8 cellular contexts compared by ENCODE assay signal in the genomic region with DNA sequence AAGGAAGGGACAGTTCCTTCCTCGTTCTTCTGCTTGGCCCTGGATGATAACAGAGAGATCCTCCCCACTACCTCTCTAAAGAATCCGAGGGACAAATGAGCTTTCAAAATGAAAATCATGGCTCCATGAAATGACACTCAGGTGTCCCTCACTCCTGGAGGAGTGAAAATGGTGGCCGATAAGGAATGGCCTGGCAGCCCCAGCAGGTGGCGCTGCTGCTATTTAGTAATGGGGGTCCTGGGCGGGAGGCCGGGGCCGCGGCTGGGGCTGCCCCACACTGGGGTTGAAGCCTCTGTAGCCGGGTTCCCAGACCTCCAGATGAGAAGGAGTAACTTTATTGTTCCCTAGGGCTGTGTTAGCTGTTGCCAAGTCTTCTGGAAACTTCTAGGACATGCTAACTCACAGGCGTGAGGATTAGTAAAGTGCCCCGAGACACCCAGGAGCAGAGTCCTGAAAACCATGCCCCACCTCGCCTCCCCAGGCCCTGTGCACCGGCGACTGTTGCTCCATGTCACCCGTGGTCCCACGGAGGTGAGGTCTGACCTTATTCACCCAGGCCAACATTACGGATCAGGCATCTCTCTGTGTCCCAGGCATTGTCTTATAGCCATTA.
DNase-seq lines count a peak whose midpoint lies in the region; ATAC-seq and TF ChIP-seq lines count a peak whose summit lies in the region.

No MANE protein-coding gene starts in this region.

- H2AFZ ChIP-seq in GM23338: no peak overlapping the region

- H3K4me2 ChIP-seq in GM23338: no peak overlapping the region

- no peaks in the 10 kb centered on the region for H3K9me2 ChIP-seq in GM23338 (ENCODE audit: insufficient read depth)

- no peaks in the 10 kb centered on the region; the same call in 1 of the 2 replicates for H3K4me1 ChIP-seq in GM23338 (ENCODE audit: insufficient read depth)

- no peaks in the 10 kb centered on the region for H3K27me3 ChIP-seq in GM23338 (ENCODE audit: insufficient read depth)

- H3K9me3 Mint-ChIP-seq in GM23338: no peaks in the 10 kb centered on the region; the same call in 2 of the 3 replicates
- H3K9me3 Mint-ChIP-seq in effector memory CD8-positive, alpha-beta T cell: no peaks in the 10 kb centered on the region
- H3K9me3 Mint-ChIP-seq in mesothelial cell of epicardium: no peaks in the 10 kb centered on the region

- no peaks in the 10 kb centered on the region for H3K36me3 ChIP-seq in GM23338 (ENCODE audit: insufficient read depth)

- H3K27ac Mint-ChIP-seq in GM23338: no peak overlapping the region
- no peak overlapping the region for H3K27ac Mint-ChIP-seq in effector memory CD8-positive, alpha-beta T cell
- H3K27ac Mint-ChIP-seq in mesothelial cell of epicardium: no peak overlapping the region

- H3K27me3 Mint-ChIP-seq in GM23338 (ENCODE audit: insufficient read depth, low read depth, poor library complexity): peaks cover 4% of the 10 kb centered on the region
- H3K27me3 Mint-ChIP-seq in effector memory CD8-positive, alpha-beta T cell: no peaks in the 10 kb centered on the region
- no peaks in the 10 kb centered on the region for H3K27me3 Mint-ChIP-seq in mesothelial cell of epicardium (ENCODE audit: low read depth)

- ATAC-seq in GM23338 (peak; percentile 69), GM18502 (IDR thresholded peaks at IDR 0.05; ENCODE audit: poor library complexity, unreplicated experiment) (no peak)
- peak; percentile 41 for ATAC-seq in effector memory CD8-positive, alpha-beta T cell (replicated peaks)

- H3K36me3 Mint-ChIP-seq in GM23338 (ENCODE audit: low read depth): no peaks in the 10 kb centered on the region; the same call in 2 of the 3 replicates
- H3K36me3 Mint-ChIP-seq in effector memory CD8-positive, alpha-beta T cell (ENCODE audit: insufficient read depth): no peaks in the 10 kb centered on the region
- H3K36me3 Mint-ChIP-seq in mesothelial cell of epicardium: no peaks in the 10 kb centered on the region

- peak; percentile 70 for DNase-seq in COLO668 (lab: John Stamatoyannopoulos, UW; ENCODE audit: unreplicated experiment)
- peak; percentile 91 for DNase-seq in GM23338 (ENCODE audit: low spot score)
- DNase-seq in NCI-H460 (ENCODE audit: extremely low read depth, low read depth): peak; percentile 27
- peak; percentile 86 for DNase-seq in activated CD8-positive, alpha-beta memory T cell treated with anti-CD3 and anti-CD28 coated beads for 24 hours
- peak; percentile 50 to 62 (median 50) for DNase-seq in effector memory CD8-positive, alpha-beta T cell
- peak; percentile 67 to 87 for DNase-seq in mesothelial cell of epicardium (ENCODE audit: low spot score in 2 of 2, unreplicated experiment in 2 of 2)
- peak; percentile 56 for DNase-seq in stimulated activated CD8-positive, alpha-beta memory T cell treated with anti-CD3 and anti-CD28 coated beads, Interleukin-4, amount 100 ng/mL, for 24 hours (ENCODE audit: low read depth)

- H3F3A ChIP-seq in GM23338 (replicated peaks; ENCODE audit: low read depth): no peaks in the 10 kb centered on the region

- no peak overlapping the region for H3K27ac ChIP-seq in GM23338 (ENCODE audit: low read depth)

- H3K4me3 Mint-ChIP-seq in GM23338: no peak overlapping the region
- no peak overlapping the region for H3K4me3 Mint-ChIP-seq in effector memory CD8-positive, alpha-beta T cell
- no peak overlapping the region for H3K4me3 Mint-ChIP-seq in mesothelial cell of epicardium

- H4K20me1 ChIP-seq in GM23338 (replicated peaks; ENCODE audit: insufficient read depth): no peaks in the 10 kb centered on the region

- no peaks in the 10 kb centered on the region for H3K79me2 ChIP-seq in GM23338 (replicated peaks; ENCODE audit: insufficient read depth)

- H3K4me1 Mint-ChIP-seq in GM23338: no peaks in the 10 kb centered on the region; the same call in 2 of the 3 replicates
- H3K4me1 Mint-ChIP-seq in effector memory CD8-positive, alpha-beta T cell (ENCODE audit: low read depth in 2 of 2): peaks cover 0 to 2% of the 10 kb centered on the region in 2 donors
- H3K4me1 Mint-ChIP-seq in mesothelial cell of epicardium: peaks cover 10% of the 10 kb centered on the region

- TF ChIP-seq CTCF in GM23338 (conservative IDR thresholded peaks at IDR 0.05; ENCODE audit: low read depth in 2 of 2) (peak; percentile 85 to 89), mesothelial cell of epicardium (IDR thresholded peaks at IDR 0.05; ENCODE audit: unreplicated experiment) (peak; percentile 92)

- H3K4me3 ChIP-seq in GM23338: no peak overlapping the region

TF ChIP-seq in GM23338, 12 proteins besides CTCF, POLR2A, EP300 and RAD21 (continues in another document):
- TF ChIP-seq JUNB (IDR thresholded peaks at IDR 0.05; ENCODE audit: unreplicated experiment) (no peak), STAT1 (IDR thresholded peaks at IDR 0.05; ENCODE audit: unreplicated experiment) (no peak), EZH2phosphoT487 (IDR thresholded peaks at IDR 0.05; ENCODE audit: unreplicated experiment) (no peak), EZH2 (IDR thresholded peaks at IDR 0.05; ENCODE audit: low read depth, unreplicated experiment) (no peak), ZNF331 (CRISPR knock-in tag; IDR thresholded peaks at IDR 0.05; ENCODE audit: low read depth) (no peak)
- TF ChIP-seq, protein P1, sequence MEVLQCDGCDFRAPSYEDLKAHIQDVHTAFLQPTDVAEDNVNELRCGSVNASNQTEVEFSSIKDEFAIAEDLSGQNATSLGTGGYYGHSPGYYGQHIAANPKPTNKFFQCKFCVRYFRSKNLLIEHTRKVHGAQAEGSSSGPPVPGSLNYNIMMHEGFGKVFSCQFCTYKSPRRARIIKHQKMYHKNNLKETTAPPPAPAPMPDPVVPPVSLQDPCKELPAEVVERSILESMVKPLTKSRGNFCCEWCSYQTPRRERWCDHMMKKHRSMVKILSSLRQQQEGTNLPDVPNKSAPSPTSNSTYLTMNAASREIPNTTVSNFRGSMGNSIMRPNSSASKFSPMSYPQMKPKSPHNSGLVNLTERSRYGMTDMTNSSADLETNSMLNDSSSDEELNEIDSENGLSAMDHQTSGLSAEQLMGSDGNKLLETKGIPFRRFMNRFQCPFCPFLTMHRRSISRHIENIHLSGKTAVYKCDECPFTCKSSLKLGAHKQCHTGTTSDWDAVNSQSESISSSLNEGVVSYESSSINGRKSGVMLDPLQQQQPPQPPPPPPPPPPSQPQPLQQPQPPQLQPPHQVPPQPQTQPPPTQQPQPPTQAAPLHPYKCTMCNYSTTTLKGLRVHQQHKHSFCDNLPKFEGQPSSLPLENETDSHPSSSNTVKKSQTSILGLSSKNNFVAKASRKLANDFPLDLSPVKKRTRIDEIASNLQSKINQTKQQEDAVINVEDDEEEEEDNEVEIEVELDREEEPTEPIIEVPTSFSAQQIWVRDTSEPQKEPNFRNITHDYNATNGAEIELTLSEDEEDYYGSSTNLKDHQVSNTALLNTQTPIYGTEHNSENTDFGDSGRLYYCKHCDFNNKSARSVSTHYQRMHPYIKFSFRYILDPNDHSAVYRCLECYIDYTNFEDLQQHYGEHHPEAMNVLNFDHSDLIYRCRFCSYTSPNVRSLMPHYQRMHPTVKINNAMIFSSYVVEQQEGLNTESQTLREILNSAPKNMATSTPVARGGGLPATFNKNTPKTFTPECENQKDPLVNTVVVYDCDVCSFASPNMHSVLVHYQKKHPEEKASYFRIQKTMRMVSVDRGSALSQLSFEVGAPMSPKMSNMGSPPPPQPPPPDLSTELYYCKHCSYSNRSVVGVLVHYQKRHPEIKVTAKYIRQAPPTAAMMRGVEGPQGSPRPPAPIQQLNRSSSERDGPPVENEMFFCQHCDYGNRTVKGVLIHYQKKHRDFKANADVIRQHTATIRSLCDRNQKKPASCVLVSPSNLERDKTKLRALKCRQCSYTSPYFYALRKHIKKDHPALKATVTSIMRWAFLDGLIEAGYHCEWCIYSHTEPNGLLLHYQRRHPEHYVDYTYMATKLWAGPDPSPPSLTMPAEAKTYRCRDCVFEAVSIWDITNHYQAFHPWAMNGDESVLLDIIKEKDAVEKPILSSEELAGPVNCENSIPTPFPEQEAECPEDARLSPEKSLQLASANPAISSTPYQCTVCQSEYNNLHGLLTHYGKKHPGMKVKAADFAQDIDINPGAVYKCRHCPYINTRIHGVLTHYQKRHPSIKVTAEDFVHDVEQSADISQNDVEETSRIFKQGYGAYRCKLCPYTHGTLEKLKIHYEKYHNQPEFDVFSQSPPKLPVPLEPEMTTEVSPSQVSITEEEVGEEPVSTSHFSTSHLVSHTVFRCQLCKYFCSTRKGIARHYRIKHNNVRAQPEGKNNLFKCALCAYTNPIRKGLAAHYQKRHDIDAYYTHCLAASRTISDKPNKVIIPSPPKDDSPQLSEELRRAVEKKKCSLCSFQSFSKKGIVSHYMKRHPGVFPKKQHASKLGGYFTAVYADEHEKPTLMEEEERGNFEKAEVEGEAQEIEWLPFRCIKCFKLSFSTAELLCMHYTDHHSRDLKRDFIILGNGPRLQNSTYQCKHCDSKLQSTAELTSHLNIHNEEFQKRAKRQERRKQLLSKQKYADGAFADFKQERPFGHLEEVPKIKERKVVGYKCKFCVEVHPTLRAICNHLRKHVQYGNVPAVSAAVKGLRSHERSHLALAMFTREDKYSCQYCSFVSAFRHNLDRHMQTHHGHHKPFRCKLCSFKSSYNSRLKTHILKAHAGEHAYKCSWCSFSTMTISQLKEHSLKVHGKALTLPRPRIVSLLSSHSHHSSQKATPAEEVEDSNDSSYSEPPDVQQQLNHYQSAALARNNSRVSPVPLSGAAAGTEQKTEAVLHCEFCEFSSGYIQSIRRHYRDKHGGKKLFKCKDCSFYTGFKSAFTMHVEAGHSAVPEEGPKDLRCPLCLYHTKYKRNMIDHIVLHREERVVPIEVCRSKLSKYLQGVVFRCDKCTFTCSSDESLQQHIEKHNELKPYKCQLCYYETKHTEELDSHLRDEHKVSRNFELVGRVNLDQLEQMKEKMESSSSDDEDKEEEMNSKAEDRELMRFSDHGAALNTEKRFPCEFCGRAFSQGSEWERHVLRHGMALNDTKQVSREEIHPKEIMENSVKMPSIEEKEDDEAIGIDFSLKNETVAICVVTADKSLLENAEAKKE (CRISPR knock-in tag; IDR thresholded peaks at IDR 0.05): no peak
- TF ChIP-seq, protein P2, sequence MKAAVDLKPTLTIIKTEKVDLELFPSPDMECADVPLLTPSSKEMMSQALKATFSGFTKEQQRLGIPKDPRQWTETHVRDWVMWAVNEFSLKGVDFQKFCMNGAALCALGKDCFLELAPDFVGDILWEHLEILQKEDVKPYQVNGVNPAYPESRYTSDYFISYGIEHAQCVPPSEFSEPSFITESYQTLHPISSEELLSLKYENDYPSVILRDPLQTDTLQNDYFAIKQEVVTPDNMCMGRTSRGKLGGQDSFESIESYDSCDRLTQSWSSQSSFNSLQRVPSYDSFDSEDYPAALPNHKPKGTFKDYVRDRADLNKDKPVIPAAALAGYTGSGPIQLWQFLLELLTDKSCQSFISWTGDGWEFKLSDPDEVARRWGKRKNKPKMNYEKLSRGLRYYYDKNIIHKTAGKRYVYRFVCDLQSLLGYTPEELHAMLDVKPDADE (IDR thresholded peaks at IDR 0.05): no peak

Comparison
In these comparisons a context has a peak if more than half of its experiments do, and no peak if none do; other contexts are left out.
1. DNase-seq: peak in every context shown above with its lines; median percentile 91 in GM23338; 86 in activated CD8-positive, alpha-beta memory T cell treated with anti-CD3 and anti-CD28 coated beads for 24 hours; 77 in mesothelial cell of epicardium; 70 in COLO668; 56 in stimulated activated CD8-positive, alpha-beta memory T cell treated with anti-CD3 and anti-CD28 coated beads, Interleukin-4, amount 100 ng/mL, for 24 hours; 50 in effector memory CD8-positive, alpha-beta T cell; 27 in NCI-H460.